ENCODE assay signal across 16 cellular contexts in the genomic region with DNA sequence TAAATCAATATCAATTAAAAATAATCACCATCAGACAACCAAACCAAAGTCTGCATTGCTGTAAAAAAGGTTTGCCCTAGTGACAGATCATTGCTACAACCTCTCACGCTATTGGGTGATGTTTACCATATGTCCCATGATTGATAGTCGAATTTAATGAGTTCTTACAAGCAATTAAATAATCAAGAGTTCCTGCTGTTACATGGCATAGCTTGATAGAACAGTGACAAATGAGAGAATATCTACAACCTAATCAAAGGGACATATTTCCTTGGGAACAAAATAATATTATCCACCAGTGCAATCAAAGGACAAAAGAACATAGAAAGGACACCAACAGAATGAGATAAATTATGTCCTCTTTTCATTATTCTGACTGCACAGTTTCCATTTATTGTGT.
DNase-seq lines count a peak whose midpoint lies in the region; ATAC-seq and TF ChIP-seq lines count a peak whose summit lies in the region.
"Had no signal": no experiment of that assay in that cellular context is flagged by ENCODE, and none has a peak within 500 bp of the region (broad histone marks: within the 10 kb centered on the region; RNA-seq: fewer than 3 reads in every experiment).

No MANE protein-coding gene starts in this region.

- peak; percentile 14 for DNase-seq in COR-L47 (lab: John Stamatoyannopoulos, UW)
- DNase-seq in NCI-H1417 (lab: John Stamatoyannopoulos, UW): peak in 2 of 3 experiments; percentile 31 to 85
- DNase-seq in NCI-H69 (lab: John Stamatoyannopoulos, UW): peak; percentile 65
- peak; percentile 41 for DNase-seq in left kidney (ENCODE audit: low read depth, low spot score)
- no peak for DNase-seq in foreskin fibroblast
- no peak for DNase-seq in cardiac septum (ENCODE audit: low spot score)
- DNase-seq: ACHN; Calu3; CD4-positive, CD25-positive, alpha-beta regulatory T cell; DMS153; DMS79 treated with DMSO at 0.1 percent for 48 hours; EL; H9 had no signal

- H3K4me3 ChIP-seq in foreskin fibroblast (ENCODE audit: low read depth in 1 of 2, low read length in 2 of 2): no peak overlapping the region
- H3K4me3 ChIP-seq: BLaER1 treated with 17β-estradiol and CSF1 and Interleukin-3, amounts not matched to agents 10 nM and 100 nM; GM23338 had no signal

- intact Hi-C loops in cardiac septum (cut with DNase I): no loop called here

- ATAC-seq in HG02588 (IDR thresholded peaks at IDR 0.05; ENCODE audit: unreplicated experiment): no peak
- ATAC-seq: GM23338 had no signal

- TF ChIP-seq CTCF in foreskin fibroblast (IDR thresholded peaks at IDR 0.05; ENCODE audit: low read depth, low read length): no peak

Comparison
In these comparisons a context has a peak if more than half of its experiments do, and no peak if none do; other contexts are left out.
1. DNase-seq: peak in COR-L47 (single experiment), NCI-H1417 (2 of 3), NCI-H69 (single experiment) and left kidney (single experiment); none in foreskin fibroblast (0 of 2) and cardiac septum (single experiment).